In genomic region chr1:233327938-233328660, GRCh38 we compare ENCODE assay signal across 8 cellular contexts. TPM values are rescaled to one million over a fixed set of nuclear protein-coding genes. Genes with fewer than 3 reads are reported as not detected.
A peak's percentile ranks its signal among the peaks of the same experiment; 100 is the strongest.
DNase-seq lines count a peak whose midpoint lies in the region; ATAC-seq, FAIRE-seq and TF ChIP-seq lines count a peak whose summit lies in the region.

No MANE protein-coding gene starts in this region.

- peak; percentile 15 for ATAC-seq in HG03280 (IDR thresholded peaks at IDR 0.05; ENCODE audit: unreplicated experiment)
- peak; percentile 9 for ATAC-seq in memory B cell (ENCODE audit: low read depth)

- H3K27ac ChIP-seq in C4-2B (peak overlapping the region; percentile 85), coronary artery (peak overlapping the region; percentile 25 to 53), stomach (peak overlapping the region; percentile 86 to 98 (median 91))

- no peak for FAIRE-seq in GM19239 (lab: Jason Lieb, UNC)

- peaks cover 0 to 20% (median 4%) of the 10 kb centered on the region in 3 donors for H3K27me3 ChIP-seq in stomach

- H3K4me1 ChIP-seq in stomach, result peaks cover 24 to 52% (median 38%) of the 10 kb centered on the region in 4 donors

- H3K9me3 Mint-ChIP-seq in memory B cell, result no peaks in the 10 kb centered on the region

- no peak overlapping the region for H3K27ac Mint-ChIP-seq in memory B cell

- no peaks in the 10 kb centered on the region for H3K9me3 ChIP-seq in stomach

- no peaks in the 10 kb centered on the region for H3K36me3 ChIP-seq in stomach

- peak overlapping the region; percentile 60 for H3K4me3 Mint-ChIP-seq in memory B cell

- intact Hi-C loops in stomach (cut with DNase I; ENCODE audit: low total_unique reads), result no loop called here

- DNase-seq in GM19239 (ENCODE audit: insufficient read length, low spot score) (peak; percentile 15), T-helper 9 cell (peak; percentile 14), coronary artery (ENCODE audit: low spot score) (no peak), memory B cell (ENCODE audit: low spot score in 2 of 2) (peak; percentile 33 to 61), stomach (peak; percentile 51), RKO (ENCODE audit: low spot score) (no peak)

- H3K27me3 Mint-ChIP-seq in memory B cell, result peaks cover 3% of the 10 kb centered on the region

- 1% methylated on average over 24 to 105 of the region's 105 CpGs for WGBS in stomach, 5 donors

- H3K4me1 Mint-ChIP-seq in memory B cell, result peaks cover 13% of the 10 kb centered on the region

- peak overlapping the region; percentile 88 for H3K4me3 ChIP-seq in coronary artery
- peak overlapping the region; percentile 60 to 83 (median 64) for H3K4me3 ChIP-seq in stomach

- no peak for TF ChIP-seq POLR2A in stomach (IDR thresholded peaks at IDR 0.05)

- TF ChIP-seq CTCF in C4-2B (conservative IDR thresholded peaks at IDR 0.05), result no peak
- TF ChIP-seq CTCF in coronary artery (IDR thresholded peaks at IDR 0.05), result no peak
- no peak for TF ChIP-seq CTCF in stomach (IDR thresholded peaks at IDR 0.05)

- H3K36me3 Mint-ChIP-seq in memory B cell, result peaks cover 1% of the 10 kb centered on the region

- no peak for TF ChIP-seq EP300 in stomach (IDR thresholded peaks at IDR 0.05)

RNA-seq across cellular contexts. Expression of gene MAP3K21, which starts 0.6 kb away (rescaled TPM):
- 10 to 100 TPM; 15.2 to 58.5 (median 44.9) TPM for total RNA-seq in stomach
- 1 to 10 TPM; 4.8 to 7.5 (median 6.9) TPM for polyA plus RNA-seq in stomach

RNA-seq across cellular contexts. Expression of gene PCNX2, which starts 32.6 kb away (rescaled TPM):
- 10 to 100 TPM in 3 of 5 donors, 1 to 10 TPM in 2; 5.9 to 34.4 (median 10.4) TPM for total RNA-seq in stomach
- polyA plus RNA-seq in stomach, result 10 to 100 TPM in 1 of 3 donors, 1 to 10 TPM in 2; 3.0 to 15.4 (median 6.0) TPM

Comparison
In these comparisons a context has a peak if more than half of its experiments do, and no peak if none do; other contexts are left out.
1. H3K27ac ChIP-seq: peak in every context shown above with its lines; median percentile 91 in stomach; 85 in C4-2B; 39 in coronary artery.
2. DNase-seq: peak in GM19239 (single experiment), T-helper 9 cell (single experiment), memory B cell (2 of 2) and stomach (single experiment); none in coronary artery (single experiment) and RKO (single experiment).